ENCODE assay signal across 8 cellular contexts in genomic region chr3:100254168-100254777, GRCh38.
DNase-seq lines count a peak whose midpoint lies in the region; ATAC-seq lines count a peak whose summit lies in the region.

No MANE protein-coding gene starts in this region.

- no peak overlapping the region for H3K4me3 Mint-ChIP-seq in stimulated activated naive CD8-positive, alpha-beta T cell treated with anti-CD3 and anti-CD28 coated beads, Interleukin-15, amount 100 ng/mL, for 72 hours

- ATAC-seq in GM19463 (IDR thresholded peaks at IDR 0.05; ENCODE audit: unreplicated experiment) (peak; percentile 83), HG02938 (IDR thresholded peaks at IDR 0.05; ENCODE audit: unreplicated experiment) (no peak)
- peak; percentile 87 for ATAC-seq in stimulated activated naive CD8-positive, alpha-beta T cell treated with anti-CD3 and anti-CD28 coated beads, Interleukin-15, amount 100 ng/mL, for 72 hours

- no peaks in the 10 kb centered on the region for H3K27me3 Mint-ChIP-seq in stimulated activated naive CD8-positive, alpha-beta T cell treated with anti-CD3 and anti-CD28 coated beads, Interleukin-15, amount 100 ng/mL, for 72 hours

- H3K9me3 Mint-ChIP-seq in stimulated activated naive CD8-positive, alpha-beta T cell treated with anti-CD3 and anti-CD28 coated beads, Interleukin-15, amount 100 ng/mL, for 72 hours = peaks cover 0 to 9% of the 10 kb centered on the region in 2 donors

- H3K27ac Mint-ChIP-seq in stimulated activated naive CD8-positive, alpha-beta T cell treated with anti-CD3 and anti-CD28 coated beads, Interleukin-15, amount 100 ng/mL, for 72 hours = peak overlapping the region in 1 of 2 donors; percentile 13

- peaks cover 24% of the 10 kb centered on the region for H3K4me1 Mint-ChIP-seq in stimulated activated naive CD8-positive, alpha-beta T cell treated with anti-CD3 and anti-CD28 coated beads, Interleukin-15, amount 100 ng/mL, for 72 hours

- DNase-seq in DMS153 treated with DMSO at 0.1 percent for 48 hours (lab: John Stamatoyannopoulos, UW; ENCODE audit: unreplicated experiment) = peak; percentile 45
- peak; percentile 30 for DNase-seq in LoVo (ENCODE audit: low spot score)
- peak; percentile 41 to 54 for DNase-seq in SHP77 (lab: John Stamatoyannopoulos, UW)
- peak; percentile 58 for DNase-seq in cerebellar cortex (ENCODE audit: low spot score)
- peak; percentile 86 for DNase-seq in left kidney (ENCODE audit: low read depth, low spot score)
- DNase-seq in stimulated activated naive CD8-positive, alpha-beta T cell treated with anti-CD3 and anti-CD28 coated beads, Interleukin-15, amount 100 ng/mL, for 72 hours = peak; percentile 49 to 50

Comparison
In these comparisons a context has a peak if more than half of its experiments do, and no peak if none do; other contexts are left out.
1. DNase-seq: peak in every context shown above with its lines; median percentile 86 in left kidney; 58 in cerebellar cortex; 50 in stimulated activated naive CD8-positive, alpha-beta T cell treated with anti-CD3 and anti-CD28 coated beads, Interleukin-15, amount 100 ng/mL, for 72 hours; 48 in SHP77; 45 in DMS153 treated with DMSO at 0.1 percent for 48 hours; 30 in LoVo.